ENCODE assay signal across 1 cellular context in genomic region chr14:95489163-95489887, GRCh38.
TF ChIP-seq lines count a peak whose summit lies in the region.

No MANE protein-coding gene starts in this region.

TF ChIP-seq in GM12878, 131 proteins besides CTCF, POLR2A, EP300 and RAD21:
- TF ChIP-seq MLLT1 (IDR thresholded peaks at IDR 0.05) (no peak), FOS (IDR thresholded peaks at IDR 0.05; ENCODE audit: borderline replicate concordance, extremely low read depth, insufficient read length) (no peak), IRF4 (IDR thresholded peaks at IDR 0.05; ENCODE audit: low read depth, low read length) (no peak), SPI1 (IDR thresholded peaks at IDR 0.05; ENCODE audit: borderline replicate concordance, insufficient read depth, low read depth, low read length) (no peak), EZH2 (IDR thresholded peaks at IDR 0.05; ENCODE audit: borderline replicate concordance, control insufficient read depth, low read depth, low read length) (no peak), PBX3 (IDR thresholded peaks at IDR 0.05; ENCODE audit: insufficient replicate concordance, low read depth, low read length) (no peak), KLF5 (IDR thresholded peaks at IDR 0.05; ENCODE audit: partially characterized antibody) (no peak), ZBTB4 (CRISPR knock-in tag; IDR thresholded peaks at IDR 0.05) (no peak), KAT2A (conservative IDR thresholded peaks at IDR 0.05; ENCODE audit: control insufficient read depth, low read depth, low read length) (no peak), NFYA (IDR thresholded peaks at IDR 0.05; ENCODE audit: borderline replicate concordance, low read depth, low read length) (no peak), ATF3 (IDR thresholded peaks at IDR 0.05; ENCODE audit: borderline replicate concordance, extremely low read depth, low read depth, low read length) (no peak), WRNIP1 (IDR thresholded peaks at IDR 0.05; ENCODE audit: borderline replicate concordance, low read depth, low read length) (no peak)
